Comparison of ENCODE assay signal across 28 cellular contexts in the genomic region with DNA sequence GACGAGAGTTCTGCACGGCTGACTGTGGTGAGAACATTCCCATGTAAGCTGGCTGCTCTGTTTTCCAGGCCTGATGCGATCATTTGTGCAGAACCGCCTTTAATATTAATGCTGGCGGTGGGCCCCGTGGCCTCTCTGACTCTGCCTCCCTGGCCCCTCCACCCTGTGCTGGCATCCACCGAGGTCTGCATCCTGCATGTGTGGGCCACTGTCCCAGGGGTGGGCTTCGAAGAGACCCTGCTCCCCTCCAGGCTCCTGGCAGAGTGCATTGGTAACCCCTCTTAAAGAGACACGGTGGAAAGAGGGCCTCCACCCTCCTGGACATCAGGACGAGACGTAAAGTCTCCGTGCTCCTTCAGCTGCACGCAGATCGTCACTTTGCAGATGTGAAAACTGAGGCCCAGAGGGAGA.
"Had no signal": no experiment of that assay in that cellular context is flagged by ENCODE, and none has a peak within 500 bp of the region (broad histone marks: within the 10 kb centered on the region; RNA-seq: fewer than 3 reads in every experiment).

No MANE protein-coding gene starts in this region.

- H3K36me3 ChIP-seq: esophagus squamous epithelium, heart right ventricle, neural progenitor cell, ovary, spleen, tibial artery had no signal

- H3K4me2 ChIP-seq: neural progenitor cell had no signal

- H3K9ac ChIP-seq: neural progenitor cell had no signal

- DNase-seq: effector memory CD4-positive, alpha-beta T cell; esophagus squamous epithelium; foreskin melanocyte; hypothalamus; immature natural killer cell; kidney glomerular epithelial cell; left colon; mucosa of descending colon; naive B cell; nucleus accumbens; ovary; psoas muscle; right cardiac atrium; spleen; stimulated activated CD4-positive, alpha-beta T cell treated with anti-CD3 and anti-CD28 coated beads, Interleukin-4, amount 100 ng/mL, for 4 hours; stimulated activated naive CD8-positive, alpha-beta T cell treated with anti-CD3 and anti-CD28 coated beads, Interleukin-15, Interleukin-2, amounts not matched to agents 100 U/mL and 50 U/mL, for 24 hours; substantia nigra; testis had no signal

- H3K27ac ChIP-seq: esophagus squamous epithelium, heart right ventricle, neural progenitor cell, ovary, psoas muscle, skin epidermis, spleen, tibial artery had no signal

- H3K9me3 ChIP-seq: esophagus squamous epithelium, heart right ventricle, mucosa of descending colon, ovary, psoas muscle, spleen, testis, tibial artery had no signal

- ATAC-seq: left colon; mucosa of descending colon; natural killer cell treated with Interleukin-12 subunit alpha and Interleukin-12 subunit beta and Interleukin-15 and Interleukin-18, amount 100 ng/mL, for 72 hours; right cardiac atrium; stimulated activated memory B cell treated with anti-CD40 and anti-IgM and Interleukin-4, amounts not matched to agents 10 μg/mL and 1 μg/mL and 100 μg/mL, for 72 hours; stimulated activated naive CD8-positive, alpha-beta T cell treated with anti-CD3 and anti-CD28 coated beads, Interleukin-15, Interleukin-2, amounts not matched to agents 100 U/mL and 50 U/mL, for 24 hours had no signal

- FAIRE-seq: colon, endometrium, urothelium cell line had no signal

- H3K27me3 ChIP-seq: ovary, testis, tibial artery had no signal

- H2AFZ ChIP-seq: neural progenitor cell had no signal

- H3K4me3 ChIP-seq: esophagus squamous epithelium, heart right ventricle, lung, mucosa of descending colon, neural progenitor cell, ovary, psoas muscle, skin epidermis, spleen, testis, tibial artery had no signal
